Comparison of ENCODE assay signal across 1 cellular context in the genomic region with DNA sequence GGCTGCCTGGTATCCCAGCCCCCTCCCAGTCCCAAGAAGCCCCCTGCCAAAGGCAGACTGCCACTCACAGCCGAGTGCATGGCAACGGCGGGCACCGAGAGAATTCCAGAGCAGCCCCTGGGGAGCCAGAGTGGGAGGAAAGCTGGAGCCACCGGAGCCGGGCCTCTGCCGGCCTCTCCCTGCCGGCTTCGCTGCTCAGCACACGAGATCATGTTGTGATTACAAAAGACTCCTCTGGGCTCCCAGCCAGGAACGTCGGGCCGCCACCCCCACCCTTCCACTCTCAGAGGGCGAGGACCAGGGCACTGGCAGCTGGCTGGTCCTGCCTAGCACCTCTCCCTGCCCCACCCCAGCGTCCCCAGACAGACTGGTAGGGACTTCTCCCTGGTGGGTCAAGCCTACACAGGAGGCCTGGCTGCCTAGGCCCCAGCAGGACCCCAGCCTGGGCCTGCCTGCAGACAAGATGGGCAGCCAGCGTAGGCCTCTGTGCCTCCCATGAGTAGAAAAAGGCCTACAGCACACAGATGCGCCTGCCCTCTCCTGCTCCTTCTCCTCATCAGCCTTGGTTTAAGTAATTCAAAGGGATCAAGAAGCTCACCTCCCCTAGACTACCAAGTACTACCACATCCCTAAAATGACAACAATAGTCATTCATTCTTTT.
TF ChIP-seq lines count a peak whose summit lies in the region.

TSS of gene CCDC9B (minus strand) at position 200 of the 661 bp plus-strand sequence. CDS start at position 80, 120 bp downstream.

TF ChIP-seq in HepG2, 621 proteins besides CTCF, POLR2A, EP300 and RAD21 (continued from another document and continues in another):
- TF ChIP-seq ZNF281 (CRISPR knock-in tag; IDR thresholded peaks at IDR 0.05; ENCODE audit: borderline replicate concordance), result peak; percentile 57; the same call in 1 of the 2 replicates
- TF ChIP-seq SOX6 (IDR thresholded peaks at IDR 0.05), result no peak
- peak; percentile 47; the same call in 1 of the 2 replicates for TF ChIP-seq SOX6 (CRISPR knock-in tag; IDR thresholded peaks at IDR 0.05)
- no peak for TF ChIP-seq ARNT (IDR thresholded peaks at IDR 0.05)
- peak; percentile 61; the same call in 1 of the 2 replicates for TF ChIP-seq CEBPB (IDR thresholded peaks at IDR 0.05; ENCODE audit: borderline replicate concordance, low read depth, low read length)
- TF ChIP-seq IKZF4 (CRISPR knock-in tag; IDR thresholded peaks at IDR 0.05; ENCODE audit: borderline replicate concordance, low read depth, not compliant biosample characterization), result no peak
- peak; percentile 34; the same call in 1 of the 2 replicates for TF ChIP-seq MED1 (CRISPR knock-in tag; IDR thresholded peaks at IDR 0.05)
- 0 out of 2 replicates have a peak, but pooled peaks have one; percentile 47 for TF ChIP-seq HIVEP1 (CRISPR knock-in tag; IDR thresholded peaks at IDR 0.05)
- peak; percentile 23; the same call in 1 of the 2 replicates for TF ChIP-seq RXRA (CRISPR knock-in tag; IDR thresholded peaks at IDR 0.05)
- no peak for TF ChIP-seq ZBTB14 (CRISPR knock-in tag; IDR thresholded peaks at IDR 0.05)
- 0 out of 2 replicates have a peak, but pooled peaks have one; percentile 18 for TF ChIP-seq GMEB1 (CRISPR knock-in tag; IDR thresholded peaks at IDR 0.05; ENCODE audit: borderline replicate concordance)
- TF ChIP-seq CBFB (CRISPR knock-in tag; IDR thresholded peaks at IDR 0.05), result no peak
- no peak for TF ChIP-seq LCORL (IDR thresholded peaks at IDR 0.05)
- TF ChIP-seq LCORL (CRISPR knock-in tag; IDR thresholded peaks at IDR 0.05), result peak; percentile 57; the same call in 1 of the 2 replicates
- TF ChIP-seq RXRB (CRISPR knock-in tag; IDR thresholded peaks at IDR 0.05; ENCODE audit: borderline replicate concordance), result peak; percentile 26; the same call in 1 of the 2 replicates
- TF ChIP-seq ZMYM4 (CRISPR knock-in tag; IDR thresholded peaks at IDR 0.05), result 0 out of 2 replicates have a peak, but pooled peaks have one; percentile 4
- TF ChIP-seq POLR2AphosphoS2 (IDR thresholded peaks at IDR 0.05; ENCODE audit: low read depth, low read length), result no peak
- TF ChIP-seq MYC (CRISPR knock-in tag; IDR thresholded peaks at IDR 0.05; ENCODE audit: borderline replicate concordance), result peak; percentile 42; the same call in 1 of the 2 replicates
- TF ChIP-seq, protein P1, sequence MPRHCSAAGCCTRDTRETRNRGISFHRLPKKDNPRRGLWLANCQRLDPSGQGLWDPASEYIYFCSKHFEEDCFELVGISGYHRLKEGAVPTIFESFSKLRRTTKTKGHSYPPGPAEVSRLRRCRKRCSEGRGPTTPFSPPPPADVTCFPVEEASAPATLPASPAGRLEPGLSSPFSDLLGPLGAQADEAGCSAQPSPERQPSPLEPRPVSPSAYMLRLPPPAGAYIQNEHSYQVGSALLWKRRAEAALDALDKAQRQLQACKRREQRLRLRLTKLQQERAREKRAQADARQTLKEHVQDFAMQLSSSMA (CRISPR knock-in tag; IDR thresholded peaks at IDR 0.05), result no peak
- 0 out of 2 replicates have a peak, but pooled peaks have one; percentile 70 for TF ChIP-seq ZBTB42 (CRISPR knock-in tag; IDR thresholded peaks at IDR 0.05)
- 0 out of 2 replicates have a peak, but pooled peaks have one; percentile 35 for TF ChIP-seq ZBTB25 (CRISPR knock-in tag; IDR thresholded peaks at IDR 0.05)
- TF ChIP-seq, protein P2, sequence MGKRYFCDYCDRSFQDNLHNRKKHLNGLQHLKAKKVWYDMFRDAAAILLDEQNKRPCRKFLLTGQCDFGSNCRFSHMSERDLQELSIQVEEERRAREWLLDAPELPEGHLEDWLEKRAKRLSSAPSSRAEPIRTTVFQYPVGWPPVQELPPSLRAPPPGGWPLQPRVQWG (CRISPR knock-in tag; IDR thresholded peaks at IDR 0.05; ENCODE audit: borderline replicate concordance, low read depth), result no peak
- TF ChIP-seq MTERF4 (CRISPR knock-in tag; IDR thresholded peaks at IDR 0.05), result no peak
- TF ChIP-seq RARA (CRISPR knock-in tag; IDR thresholded peaks at IDR 0.05), result 0 out of 2 replicates have a peak, but pooled peaks have one; percentile 17
- TF ChIP-seq GABPB1 (CRISPR knock-in tag; IDR thresholded peaks at IDR 0.05), result peak; percentile 45; the same call in 1 of the 2 replicates
- 0 out of 2 replicates have a peak, but pooled peaks have one; percentile 32 for TF ChIP-seq ZNF792 (CRISPR knock-in tag; IDR thresholded peaks at IDR 0.05)
- TF ChIP-seq EED (CRISPR knock-in tag; IDR thresholded peaks at IDR 0.05), result no peak
- TF ChIP-seq SIN3A (IDR thresholded peaks at IDR 0.05; ENCODE audit: borderline replicate concordance, low read depth, low read length), result 0 out of 2 replicates have a peak, but pooled peaks have one; percentile 66
- no peak for TF ChIP-seq SOX13 (IDR thresholded peaks at IDR 0.05)
- peak in 1 of 2 experiments; percentile 40; a peak in 1 of 4 replicates for TF ChIP-seq SOX13 (CRISPR knock-in tag; conservative IDR thresholded peaks at IDR 0.05 in 1 of 2, IDR thresholded peaks at IDR 0.05 in 1 of 2)
- TF ChIP-seq, protein P3, sequence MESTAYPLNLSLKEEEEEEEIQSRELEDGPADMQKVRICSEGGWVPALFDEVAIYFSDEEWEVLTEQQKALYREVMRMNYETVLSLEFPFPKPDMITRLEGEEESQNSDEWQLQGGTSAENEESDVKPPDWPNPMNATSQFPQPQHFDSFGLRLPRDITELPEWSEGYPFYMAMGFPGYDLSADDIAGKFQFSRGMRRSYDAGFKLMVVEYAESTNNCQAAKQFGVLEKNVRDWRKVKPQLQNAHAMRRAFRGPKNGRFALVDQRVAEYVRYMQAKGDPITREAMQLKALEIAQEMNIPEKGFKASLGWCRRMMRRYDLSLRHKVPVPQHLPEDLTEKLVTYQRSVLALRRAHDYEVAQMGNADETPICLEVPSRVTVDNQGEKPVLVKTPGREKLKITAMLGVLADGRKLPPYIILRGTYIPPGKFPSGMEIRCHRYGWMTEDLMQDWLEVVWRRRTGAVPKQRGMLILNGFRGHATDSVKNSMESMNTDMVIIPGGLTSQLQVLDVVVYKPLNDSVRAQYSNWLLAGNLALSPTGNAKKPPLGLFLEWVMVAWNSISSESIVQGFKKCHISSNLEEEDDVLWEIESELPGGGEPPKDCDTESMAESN (CRISPR knock-in tag; conservative IDR thresholded peaks at IDR 0.05), result no peak
- TF ChIP-seq, protein P4, sequence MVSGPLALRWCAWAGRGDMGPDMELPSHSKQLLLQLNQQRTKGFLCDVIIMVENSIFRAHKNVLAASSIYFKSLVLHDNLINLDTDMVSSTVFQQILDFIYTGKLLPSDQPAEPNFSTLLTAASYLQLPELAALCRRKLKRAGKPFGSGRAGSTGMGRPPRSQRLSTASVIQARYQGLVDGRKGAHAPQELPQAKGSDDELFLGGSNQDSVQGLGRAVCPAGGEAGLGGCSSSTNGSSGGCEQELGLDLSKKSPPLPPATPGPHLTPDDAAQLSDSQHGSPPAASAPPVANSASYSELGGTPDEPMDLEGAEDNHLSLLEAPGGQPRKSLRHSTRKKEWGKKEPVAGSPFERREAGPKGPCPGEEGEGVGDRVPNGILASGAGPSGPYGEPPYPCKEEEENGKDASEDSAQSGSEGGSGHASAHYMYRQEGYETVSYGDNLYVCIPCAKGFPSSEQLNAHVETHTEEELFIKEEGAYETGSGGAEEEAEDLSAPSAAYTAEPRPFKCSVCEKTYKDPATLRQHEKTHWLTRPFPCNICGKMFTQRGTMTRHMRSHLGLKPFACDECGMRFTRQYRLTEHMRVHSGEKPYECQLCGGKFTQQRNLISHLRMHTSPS (CRISPR knock-in tag; IDR thresholded peaks at IDR 0.05; ENCODE audit: low read depth), result 0 out of 2 replicates have a peak, but pooled peaks have one; percentile 65
- peak; percentile 50; the same call in 1 of the 2 replicates for TF ChIP-seq BCL6 (CRISPR knock-in tag; IDR thresholded peaks at IDR 0.05)
- 0 out of 2 replicates have a peak, but pooled peaks have one; percentile 36 for TF ChIP-seq SRY (CRISPR knock-in tag; IDR thresholded peaks at IDR 0.05)
- peak; percentile 37; the same call in 1 of the 2 replicates for TF ChIP-seq HDAC2 (CRISPR knock-in tag; IDR thresholded peaks at IDR 0.05)
- TF ChIP-seq, protein P5, sequence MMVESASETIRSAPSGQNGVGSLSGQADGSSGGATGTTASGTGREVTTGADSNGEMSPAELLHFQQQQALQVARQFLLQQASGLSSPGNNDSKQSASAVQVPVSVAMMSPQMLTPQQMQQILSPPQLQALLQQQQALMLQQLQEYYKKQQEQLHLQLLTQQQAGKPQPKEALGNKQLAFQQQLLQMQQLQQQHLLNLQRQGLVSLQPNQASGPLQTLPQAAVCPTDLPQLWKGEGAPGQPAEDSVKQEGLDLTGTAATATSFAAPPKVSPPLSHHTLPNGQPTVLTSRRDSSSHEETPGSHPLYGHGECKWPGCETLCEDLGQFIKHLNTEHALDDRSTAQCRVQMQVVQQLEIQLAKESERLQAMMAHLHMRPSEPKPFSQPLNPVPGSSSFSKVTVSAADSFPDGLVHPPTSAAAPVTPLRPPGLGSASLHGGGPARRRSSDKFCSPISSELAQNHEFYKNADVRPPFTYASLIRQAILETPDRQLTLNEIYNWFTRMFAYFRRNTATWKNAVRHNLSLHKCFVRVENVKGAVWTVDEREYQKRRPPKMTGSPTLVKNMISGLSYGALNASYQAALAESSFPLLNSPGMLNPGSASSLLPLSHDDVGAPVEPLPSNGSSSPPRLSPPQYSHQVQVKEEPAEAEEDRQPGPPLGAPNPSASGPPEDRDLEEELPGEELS (CRISPR knock-in tag; IDR thresholded peaks at IDR 0.05), result 0 out of 2 replicates have a peak, but pooled peaks have one; percentile 19
- 0 out of 2 replicates have a peak, but pooled peaks have one; percentile 22 for TF ChIP-seq ZNF292 (CRISPR knock-in tag; IDR thresholded peaks at IDR 0.05; ENCODE audit: borderline replicate concordance, low read depth)
- TF ChIP-seq TEAD3 (CRISPR knock-in tag; optimal IDR thresholded peaks at IDR 0.05; ENCODE audit: borderline replicate concordance), result peak; percentile 15
- no peak for TF ChIP-seq ZFP62 (CRISPR knock-in tag; IDR thresholded peaks at IDR 0.05)
- TF ChIP-seq ZBTB7A (CRISPR knock-in tag; IDR thresholded peaks at IDR 0.05), result peak; percentile 40; the same call in 1 of the 2 replicates
